ENCODE assay signal across 1 cellular context in the genomic region with DNA sequence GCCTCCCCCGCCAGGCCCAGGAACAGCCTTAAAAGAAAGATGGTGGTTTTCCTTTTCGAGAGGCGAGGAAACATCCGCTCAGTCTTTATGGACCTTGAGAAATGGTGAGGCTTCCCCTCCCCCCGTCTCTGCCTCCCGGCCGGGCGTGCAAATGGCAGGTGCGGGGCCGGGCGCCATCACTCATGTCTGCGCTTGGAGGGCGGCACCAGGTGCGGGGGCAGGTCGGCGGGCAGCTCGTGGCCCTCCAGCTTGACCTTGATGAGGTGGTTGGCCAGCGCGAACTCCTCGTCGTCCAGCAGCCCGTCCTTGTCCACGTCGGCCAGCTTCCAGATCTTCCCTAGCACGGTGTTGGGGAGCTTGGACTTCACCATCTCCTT.
TF ChIP-seq lines count a peak whose summit lies in the region.

No MANE protein-coding gene starts in this region.

TF ChIP-seq in HepG2, 621 proteins besides CTCF, POLR2A, EP300 and RAD21 (continued from another document):
- TF ChIP-seq, protein P1, sequence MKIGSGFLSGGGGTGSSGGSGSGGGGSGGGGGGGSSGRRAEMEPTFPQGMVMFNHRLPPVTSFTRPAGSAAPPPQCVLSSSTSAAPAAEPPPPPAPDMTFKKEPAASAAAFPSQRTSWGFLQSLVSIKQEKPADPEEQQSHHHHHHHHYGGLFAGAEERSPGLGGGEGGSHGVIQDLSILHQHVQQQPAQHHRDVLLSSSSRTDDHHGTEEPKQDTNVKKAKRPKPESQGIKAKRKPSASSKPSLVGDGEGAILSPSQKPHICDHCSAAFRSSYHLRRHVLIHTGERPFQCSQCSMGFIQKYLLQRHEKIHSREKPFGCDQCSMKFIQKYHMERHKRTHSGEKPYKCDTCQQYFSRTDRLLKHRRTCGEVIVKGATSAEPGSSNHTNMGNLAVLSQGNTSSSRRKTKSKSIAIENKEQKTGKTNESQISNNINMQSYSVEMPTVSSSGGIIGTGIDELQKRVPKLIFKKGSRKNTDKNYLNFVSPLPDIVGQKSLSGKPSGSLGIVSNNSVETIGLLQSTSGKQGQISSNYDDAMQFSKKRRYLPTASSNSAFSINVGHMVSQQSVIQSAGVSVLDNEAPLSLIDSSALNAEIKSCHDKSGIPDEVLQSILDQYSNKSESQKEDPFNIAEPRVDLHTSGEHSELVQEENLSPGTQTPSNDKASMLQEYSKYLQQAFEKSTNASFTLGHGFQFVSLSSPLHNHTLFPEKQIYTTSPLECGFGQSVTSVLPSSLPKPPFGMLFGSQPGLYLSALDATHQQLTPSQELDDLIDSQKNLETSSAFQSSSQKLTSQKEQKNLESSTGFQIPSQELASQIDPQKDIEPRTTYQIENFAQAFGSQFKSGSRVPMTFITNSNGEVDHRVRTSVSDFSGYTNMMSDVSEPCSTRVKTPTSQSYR (CRISPR knock-in tag; IDR thresholded peaks at IDR 0.05; ENCODE audit: borderline replicate concordance): no peak
- TF ChIP-seq, protein P2, sequence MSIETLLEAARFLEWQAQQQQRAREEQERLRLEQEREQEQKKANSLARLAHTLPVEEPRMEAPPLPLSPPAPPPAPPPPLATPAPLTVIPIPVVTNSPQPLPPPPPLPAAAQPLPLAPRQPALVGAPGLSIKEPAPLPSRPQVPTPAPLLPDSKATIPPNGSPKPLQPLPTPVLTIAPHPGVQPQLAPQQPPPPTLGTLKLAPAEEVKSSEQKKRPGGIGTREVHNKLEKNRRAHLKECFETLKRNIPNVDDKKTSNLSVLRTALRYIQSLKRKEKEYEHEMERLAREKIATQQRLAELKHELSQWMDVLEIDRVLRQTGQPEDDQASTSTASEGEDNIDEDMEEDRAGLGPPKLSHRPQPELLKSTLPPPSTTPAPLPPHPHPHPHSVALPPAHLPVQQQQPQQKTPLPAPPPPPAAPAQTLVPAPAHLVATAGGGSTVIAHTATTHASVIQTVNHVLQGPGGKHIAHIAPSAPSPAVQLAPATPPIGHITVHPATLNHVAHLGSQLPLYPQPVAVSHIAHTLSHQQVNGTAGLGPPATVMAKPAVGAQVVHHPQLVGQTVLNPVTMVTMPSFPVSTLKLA (IDR thresholded peaks at IDR 0.05): no peak
- TF ChIP-seq ONECUT2 (CRISPR knock-in tag; IDR thresholded peaks at IDR 0.05): no peak
TF ChIP-seq in HepG2: peak in this region for 0.
